ENCODE assay signal across 9 cellular contexts in the genomic region with DNA sequence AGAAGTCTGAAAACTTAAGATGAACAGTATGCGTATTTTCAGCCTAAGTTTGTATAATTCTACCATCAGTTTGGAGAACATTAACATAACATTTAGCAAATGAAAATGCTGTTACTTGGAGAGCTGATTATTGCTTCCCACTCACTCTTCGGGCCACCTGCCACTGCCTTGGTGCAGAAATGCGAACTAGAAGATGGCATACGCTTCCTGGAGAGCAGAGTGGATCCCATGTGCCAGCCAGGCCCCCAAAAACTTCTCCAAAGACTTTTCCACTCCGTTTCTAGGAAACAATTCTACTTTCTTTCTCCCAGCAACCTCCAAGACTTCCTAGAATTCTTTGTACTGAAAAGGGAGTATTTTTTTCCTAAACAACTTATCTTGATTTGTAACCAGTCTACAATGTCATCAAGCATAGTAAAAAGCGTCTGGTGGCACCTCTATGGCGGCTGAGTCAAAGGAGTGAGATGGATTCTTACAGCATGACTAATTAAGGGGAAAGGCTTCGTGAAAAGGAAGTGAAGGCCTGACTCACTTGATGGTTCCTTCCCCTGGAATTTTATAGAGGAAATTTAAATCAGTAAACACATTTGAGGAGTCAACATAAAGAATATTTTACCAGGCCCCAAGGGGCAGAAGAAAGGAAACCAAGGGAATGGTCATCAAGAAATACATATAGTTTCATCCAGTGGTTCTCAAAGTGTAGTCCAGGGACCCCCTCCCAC. TPM values are rescaled to one million over a fixed set of nuclear protein-coding genes. Genes with fewer than 3 reads are reported as not detected.
DNase-seq lines count a peak whose midpoint lies in the region; ATAC-seq, FAIRE-seq and TF ChIP-seq lines count a peak whose summit lies in the region.
"Had no signal": no experiment of that assay in that cellular context is flagged by ENCODE, and none has a peak within 500 bp of the region (broad histone marks: within the 10 kb centered on the region; RNA-seq: fewer than 3 reads in every experiment).

No MANE protein-coding gene starts in this region.

- ATAC-seq in WTC11: peak; percentile 49
- ATAC-seq in GM18505 (IDR thresholded peaks at IDR 0.05; ENCODE audit: unreplicated experiment): no peak

- H3K4me1 ChIP-seq in HEK293 (ENCODE audit: control insufficient read depth, insufficient read depth, low read length) (peaks cover 2% of the 10 kb centered on the region; the same call in 1 of the 2 replicates), left ventricle myocardium inferior (peaks cover 24% of the 10 kb centered on the region), small intestine (ENCODE audit: control insufficient read depth in 2 of 2, insufficient read depth in 1 of 2, low read depth in 1 of 2, low read length in 1 of 2) (peaks cover 0 to 4% of the 10 kb centered on the region in 2 donors)

- H3K4me3 Mint-ChIP-seq in WTC11: no peak overlapping the region

- no peaks in the 10 kb centered on the region for H3K27me3 ChIP-seq in left ventricle myocardium inferior (ENCODE audit: low read depth)
- no peaks in the 10 kb centered on the region for H3K27me3 ChIP-seq in small intestine (ENCODE audit: control insufficient read depth in 2 of 2, insufficient read depth in 2 of 2, low read length in 2 of 2)

- H3K9me3 ChIP-seq in HEK293 (ENCODE audit: control insufficient read depth, insufficient read depth, low read depth, low read length): no peaks in the 10 kb centered on the region
- H3K9me3 ChIP-seq in left ventricle myocardium inferior (replicated peaks): no peaks in the 10 kb centered on the region
- no peaks in the 10 kb centered on the region for H3K9me3 ChIP-seq in small intestine (ENCODE audit: control insufficient read depth, low read depth)

- no peaks in the 10 kb centered on the region for H3K9me3 Mint-ChIP-seq in WTC11

- in situ Hi-C loops in GM13976 (cut with MboI; ENCODE audit: low sequenced_read_pairs, unreplicated experiment): no loop called here

- CTCF ChIA-PET in HEK293 (lab: Yijun Ruan, JAX): interaction anchor here (1.2 kb wide), 1 partner anchor 13 kb away, joined by 3 read pairs; no protein-coding TSS in a partner anchor
- CTCF ChIA-PET in WTC11 (lab: Charles Lee): no interaction called here

- TF ChIP-seq CTCF in HEK293 (tag by site-specific recombination; IDR thresholded peaks at IDR 0.05) (no peak), WTC11 (IDR thresholded peaks at IDR 0.05) (no peak), left ventricle myocardium inferior (IDR thresholded peaks at IDR 0.05; ENCODE audit: borderline replicate concordance) (no peak), GM13976 (IDR thresholded peaks at IDR 0.05; ENCODE audit: borderline replicate concordance, control extremely low read depth, extremely low read depth, insufficient read depth, missing control alignments) (no peak)

- no peak for FAIRE-seq in small intestine (lab: Jason Lieb, UNC)

- H3K27me3 Mint-ChIP-seq in WTC11 (ENCODE audit: low read depth): no peaks in the 10 kb centered on the region

- peaks cover 0 to 14% of the 10 kb centered on the region in 2 experiments; a peak in 1 of 3 replicates for H3K36me3 ChIP-seq in HEK293 (ENCODE audit: control insufficient read depth in 2 of 2, insufficient read depth in 1 of 2, low read length in 2 of 2)
- H3K36me3 ChIP-seq in left ventricle myocardium inferior: peaks cover 15% of the 10 kb centered on the region
- H3K36me3 ChIP-seq in small intestine (ENCODE audit: control insufficient read depth in 2 of 2, insufficient read depth in 2 of 2, low read length in 2 of 2): peaks cover 0 to 8% of the 10 kb centered on the region in 2 donors

- H3K4me1 Mint-ChIP-seq in WTC11: peaks cover 48% of the 10 kb centered on the region

- no peak for TF ChIP-seq POLR2A in GM18505 (IDR thresholded peaks at IDR 0.05; ENCODE audit: borderline replicate concordance, extremely low read depth, insufficient read depth, insufficient read length)

- WGBS in small intestine, 3 donors: 72 to 80% (median 73%) methylated on average over 8 of the region's 8 CpGs

- H3K27ac Mint-ChIP-seq in WTC11: peak overlapping the region; percentile 51

- H3K36me3 Mint-ChIP-seq in WTC11: peaks cover 8% of the 10 kb centered on the region; the same call in 1 of the 2 replicates

- POLR2A ChIA-PET in HEK293 (lab: Yijun Ruan, JAX): no interaction called here
- POLR2A ChIA-PET in WTC11 (lab: Charles Lee): no interaction called here

- H3K4me3 ChIP-seq in HEK293 (ENCODE audit: low read depth, low read length): no peak overlapping the region
- H3K4me3 ChIP-seq in left ventricle myocardium inferior: no peak overlapping the region
- H3K4me3 ChIP-seq in small intestine (ENCODE audit: low read depth in 1 of 2, low read length in 2 of 2): no peak overlapping the region

- DNase-seq in WTC11 (ENCODE audit: low spot score) (no peak), left ventricle myocardium inferior (no peak), small intestine (peak; percentile 55), NCI-H2107 treated with DMSO at 0.1 percent for 48 hours (lab: John Stamatoyannopoulos, UW; ENCODE audit: unreplicated experiment) (no peak), GM13976 (ENCODE audit: low spot score) (no peak), NOMO-1 treated with DMSO at 0.1 percent for 48 hours (lab: John Stamatoyannopoulos, UW; ENCODE audit: unreplicated experiment) (no peak)
- DNase-seq: activated effector memory CD4-positive, alpha-beta T cell treated with Interleukin-2 at 50 U/mL for 16 hours had no signal

- intact Hi-C loops in left ventricle myocardium inferior (cut with micrococcal nuclease): no loop called here

- no peak overlapping the region for H3K27ac ChIP-seq in HEK293 (ENCODE audit: extremely low read depth, low read depth, low read length)
- peak overlapping the region; percentile 76 for H3K27ac ChIP-seq in left ventricle myocardium inferior (replicated peaks)
- peak overlapping the region; percentile 26 to 77 for H3K27ac ChIP-seq in small intestine (ENCODE audit: low read depth in 1 of 2, low read length in 1 of 2)

TF ChIP-seq in HEK293, 187 proteins besides CTCF, POLR2A, EP300 and RAD21:
- TF ChIP-seq, protein P1, sequence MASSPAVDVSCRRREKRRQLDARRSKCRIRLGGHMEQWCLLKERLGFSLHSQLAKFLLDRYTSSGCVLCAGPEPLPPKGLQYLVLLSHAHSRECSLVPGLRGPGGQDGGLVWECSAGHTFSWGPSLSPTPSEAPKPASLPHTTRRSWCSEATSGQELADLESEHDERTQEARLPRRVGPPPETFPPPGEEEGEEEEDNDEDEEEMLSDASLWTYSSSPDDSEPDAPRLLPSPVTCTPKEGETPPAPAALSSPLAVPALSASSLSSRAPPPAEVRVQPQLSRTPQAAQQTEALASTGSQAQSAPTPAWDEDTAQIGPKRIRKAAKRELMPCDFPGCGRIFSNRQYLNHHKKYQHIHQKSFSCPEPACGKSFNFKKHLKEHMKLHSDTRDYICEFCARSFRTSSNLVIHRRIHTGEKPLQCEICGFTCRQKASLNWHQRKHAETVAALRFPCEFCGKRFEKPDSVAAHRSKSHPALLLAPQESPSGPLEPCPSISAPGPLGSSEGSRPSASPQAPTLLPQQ (tag by site-specific recombination; IDR thresholded peaks at IDR 0.05): 0 out of 2 replicates have a peak, but pooled peaks have one; percentile 21
- no peak for TF ChIP-seq ZBTB20 (tag by site-specific recombination; IDR thresholded peaks at IDR 0.05)

TF ChIP-seq in WTC11, 78 proteins besides CTCF, POLR2A, EP300 and RAD21:
- TF ChIP-seq FOXP4 (CRISPR knock-in tag; IDR thresholded peaks at IDR 0.05): no peak
- no peak for TF ChIP-seq E2F5 (CRISPR knock-in tag; IDR thresholded peaks at IDR 0.05)
- 0 out of 2 replicates have a peak, but pooled peaks have one; percentile 32 for TF ChIP-seq CDX4 (CRISPR knock-in tag; IDR thresholded peaks at IDR 0.05; ENCODE audit: borderline replicate concordance)

RNA-seq across cellular contexts. Expression of gene FEZ2, which starts 36.6 kb away (rescaled TPM):
- total RNA-seq in WTC11 (2021) (22.2 to 24.0 TPM (median 23.6 TPM) in 3 replicates), left ventricle myocardium inferior (49.6 TPM)
- 10 to 100 TPM; 23.5 to 38.7 (median 31.3) TPM for polyA plus RNA-seq in small intestine
